ENCODE assay signal across 15 cellular contexts in the genomic region with DNA sequence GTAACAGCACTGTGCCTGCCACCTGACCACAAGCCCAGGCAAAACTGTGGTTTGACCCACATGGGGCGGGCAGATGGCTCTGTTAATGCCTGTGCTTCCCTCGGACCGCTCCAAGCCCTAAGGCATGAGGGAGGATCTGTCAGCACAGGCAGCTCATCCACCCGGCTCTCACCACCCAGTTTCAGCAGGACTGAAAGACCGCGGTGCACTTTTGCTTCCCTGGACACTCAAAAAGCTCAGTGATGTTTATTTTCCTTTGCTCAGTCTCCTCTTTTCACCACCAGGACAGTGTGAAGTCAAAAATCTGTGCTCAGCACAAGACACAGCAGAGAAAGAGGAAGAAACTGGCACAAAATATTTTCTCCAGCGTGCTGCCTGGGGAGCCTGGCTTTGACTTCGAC.
DNase-seq lines count a peak whose midpoint lies in the region; ATAC-seq, FAIRE-seq and TF ChIP-seq lines count a peak whose summit lies in the region.
"Had no signal": no experiment of that assay in that cellular context is flagged by ENCODE, and none has a peak within 500 bp of the region (broad histone marks: within the 10 kb centered on the region; RNA-seq: fewer than 3 reads in every experiment).

No MANE protein-coding gene starts in this region.

- H3K4me1 ChIP-seq in K562 (replicated peaks in 1 of 2; ENCODE audit: control insufficient read depth in 2 of 2, insufficient read depth in 2 of 2, low read length in 2 of 2), result peaks cover 7 to 15% of the 10 kb centered on the region in 2 experiments; a peak in 4 of 5 replicates
- peaks cover 3% of the 10 kb centered on the region for H3K4me1 ChIP-seq in OCI-LY7 (ENCODE audit: insufficient read depth, low read length, poor library complexity, severe bottlenecking)
- H3K4me1 ChIP-seq: prostate gland had no signal

- H3K4me2 ChIP-seq in K562 (ENCODE audit: insufficient read depth, low read length), result no peak overlapping the region
- no peak overlapping the region for H3K4me2 ChIP-seq in OCI-LY7 (ENCODE audit: low read length)

- intact Hi-C loops in K562 (cut with micrococcal nuclease) (loop anchor here (10.0 kb wide), 1 partner anchor 591 kb away; no protein-coding TSS in a partner anchor), OCI-LY7 (cut with micrococcal nuclease; ENCODE audit: unreplicated experiment) (no loop called here)
- intact Hi-C loops in activated T-helper 1 cell treated with anti-CD3 and anti-CD28 coated beads, Interleukin-12 subunit alpha, Interleukin-12 subunit beta, Interleukin-2, Interleukin-4 antibody, amounts not matched to agents 30 ng/mL and 10 ng/mL and 1 ng/mL, durations not matched to agents 14 hours and 24 hours and 36 hours (cut with micrococcal nuclease), result no loop called here

- no peak for TF ChIP-seq EP300 in K562 (IDR thresholded peaks at IDR 0.05; ENCODE audit: low read length)

- TF ChIP-seq CTCF in AG10803 (conservative IDR thresholded peaks at IDR 0.05; ENCODE audit: low read length) (no peak), K562 (IDR thresholded peaks at IDR 0.05 in 2 of 3, conservative IDR thresholded peaks at IDR 0.05 in 1 of 3; ENCODE audit: insufficient read depth in 2 of 3, low read depth in 1 of 3, low read length in 3 of 3) (no peak), OCI-LY7 (conservative IDR thresholded peaks at IDR 0.05; ENCODE audit: low read length) (no peak)

- no TSS peak for BruUV-seq in K562 (replicated peaks; lab: Mats Ljungman, UMichigan)
- no TSS peak for BruUV-seq in OCI-LY7 (replicated peaks; lab: Mats Ljungman, UMichigan)

- H3K36me3 ChIP-seq in K562 (ENCODE audit: control insufficient read depth, insufficient read depth, low read length), result no peaks in the 10 kb centered on the region
- H3K36me3 ChIP-seq in OCI-LY7 (ENCODE audit: insufficient read depth, low read length), result no peaks in the 10 kb centered on the region
- H3K36me3 ChIP-seq: prostate gland, uterus had no signal

- in situ Hi-C loops in KBM-7 (cut with MboI; ENCODE audit: low pct_unique_long_range_greater_than_20kb, low sequenced_read_pairs), result no loop called here
- in situ Hi-C loops in K562 (cut with MboI), result no loop called here

- no peaks in the 10 kb centered on the region for H3K9me2 ChIP-seq in OCI-LY7 (ENCODE audit: insufficient read depth, low read length)

- H3K9me3 Mint-ChIP-seq in activated T-helper 1 cell treated with anti-CD3 and anti-CD28 coated beads, Interleukin-12 subunit alpha, Interleukin-12 subunit beta, Interleukin-2, Interleukin-4 antibody, amounts not matched to agents 30 ng/mL and 10 ng/mL and 1 ng/mL, durations not matched to agents 14 hours and 24 hours and 36 hours, result peaks cover 15% of the 10 kb centered on the region

- no peak for TF ChIP-seq RAD21 in K562 (CRISPR knock-in tag; conservative IDR thresholded peaks at IDR 0.05 in 1 of 2, IDR thresholded peaks at IDR 0.05 in 1 of 2)

- H3K4me3 ChIP-seq in AG10803 (ENCODE audit: low read length) (no peak overlapping the region), K562 (no peak overlapping the region), OCI-LY7 (ENCODE audit: low read depth, low read length, poor library complexity, severe bottlenecking) (no peak overlapping the region)
- H3K4me3 ChIP-seq: coronary artery, prostate gland, uterus had no signal

- H3K27ac Mint-ChIP-seq in activated T-helper 1 cell treated with anti-CD3 and anti-CD28 coated beads, Interleukin-12 subunit alpha, Interleukin-12 subunit beta, Interleukin-2, Interleukin-4 antibody, amounts not matched to agents 30 ng/mL and 10 ng/mL and 1 ng/mL, durations not matched to agents 14 hours and 24 hours and 36 hours, result no peak overlapping the region

- H3K27me3 Mint-ChIP-seq in activated T-helper 1 cell treated with anti-CD3 and anti-CD28 coated beads, Interleukin-12 subunit alpha, Interleukin-12 subunit beta, Interleukin-2, Interleukin-4 antibody, amounts not matched to agents 30 ng/mL and 10 ng/mL and 1 ng/mL, durations not matched to agents 14 hours and 24 hours and 36 hours (ENCODE audit: insufficient read depth), result no peaks in the 10 kb centered on the region

- DNase-seq in AG10803 (ENCODE audit: low read depth) (peak; percentile 50), KBM-7 (peak; percentile 29), K562 (ENCODE audit: extremely low read depth in 1 of 4, low spot score in 3 of 4) (no peak), iris pigment epithelial cell (ENCODE audit: low read depth) (peak; percentile 21), OCI-LY7 (ENCODE audit: low spot score) (no peak)
- no peak for DNase-seq in activated T-helper 1 cell treated with anti-CD3 and anti-CD28 coated beads, Interleukin-12 subunit alpha, Interleukin-12 subunit beta, Interleukin-2, Interleukin-4 antibody, amounts not matched to agents 30 ng/mL and 10 ng/mL and 1 ng/mL, durations not matched to agents 14 hours and 24 hours and 36 hours (ENCODE audit: low spot score)
- DNase-seq: HCEC 1CT, NCI-H1417 treated with DMSO at 0.1 percent for 48 hours, NCI-H526 had no signal

- 52% methylated on average over 8 of the region's 8 CpGs for WGBS in K562 (ENCODE audit: insufficient coverage, low coverage, missing lambda C conversion rate)

- peak overlapping the region in 1 of 2 experiments; percentile 32; a peak in 1 of 4 replicates for H3K9ac ChIP-seq in K562 (ENCODE audit: insufficient read depth in 1 of 2, low read depth in 2 of 2, low read length in 2 of 2)

- H3K9me1 ChIP-seq in K562 (ENCODE audit: control insufficient read depth, insufficient read depth, low read length), result no peaks in the 10 kb centered on the region

- H3K36me3 Mint-ChIP-seq in activated T-helper 1 cell treated with anti-CD3 and anti-CD28 coated beads, Interleukin-12 subunit alpha, Interleukin-12 subunit beta, Interleukin-2, Interleukin-4 antibody, amounts not matched to agents 30 ng/mL and 10 ng/mL and 1 ng/mL, durations not matched to agents 14 hours and 24 hours and 36 hours (ENCODE audit: low read depth), result peaks cover 2% of the 10 kb centered on the region

- no peak overlapping the region for H3K4me3 Mint-ChIP-seq in activated T-helper 1 cell treated with anti-CD3 and anti-CD28 coated beads, Interleukin-12 subunit alpha, Interleukin-12 subunit beta, Interleukin-2, Interleukin-4 antibody, amounts not matched to agents 30 ng/mL and 10 ng/mL and 1 ng/mL, durations not matched to agents 14 hours and 24 hours and 36 hours

- TF ChIP-seq POLR2A in K562 (conservative IDR thresholded peaks at IDR 0.05), result no peak

- H3K79me2 ChIP-seq in K562 (ENCODE audit: control insufficient read depth, insufficient read depth, low read length) (no peaks in the 10 kb centered on the region), OCI-LY7 (ENCODE audit: insufficient read depth, low read depth, low read length) (no peaks in the 10 kb centered on the region)

- FAIRE-seq in K562 (lab: Jason Lieb, UNC), result no peak

- H3K9me3 ChIP-seq in K562 (replicated peaks; ENCODE audit: control insufficient read depth, insufficient read depth, low read depth, low read length), result no peaks in the 10 kb centered on the region; the same call in 1 of the 2 replicates
- H3K9me3 ChIP-seq in OCI-LY7 (ENCODE audit: low read length), result 0 out of 2 replicates have a peak, but pooled peaks cover 3% of the 10 kb centered on the region
- H3K9me3 ChIP-seq: prostate gland, uterus had no signal

- POLR2A ChIA-PET in K562 (lab: Yijun Ruan, JAX) (no interaction called here), OCI-LY7 (lab: Charles Lee) (no interaction called here)

- H3K4me1 Mint-ChIP-seq in activated T-helper 1 cell treated with anti-CD3 and anti-CD28 coated beads, Interleukin-12 subunit alpha, Interleukin-12 subunit beta, Interleukin-2, Interleukin-4 antibody, amounts not matched to agents 30 ng/mL and 10 ng/mL and 1 ng/mL, durations not matched to agents 14 hours and 24 hours and 36 hours (ENCODE audit: low read depth), result peaks cover 8% of the 10 kb centered on the region

- H3K27ac ChIP-seq in K562 (ENCODE audit: extremely low read depth, low read depth, low read length), result no peak overlapping the region
- no peak overlapping the region for H3K27ac ChIP-seq in OCI-LY7 (ENCODE audit: low read depth, low read length, poor library complexity, severe bottlenecking)
- H3K27ac ChIP-seq: prostate gland, uterus had no signal

- H2AFZ ChIP-seq in K562 (ENCODE audit: low read depth, low read length) (0 out of 2 replicates have a peak overlapping the region, but pooled peaks have one; percentile 21), OCI-LY7 (ENCODE audit: low read length) (no peak overlapping the region)

- H3K27me3 ChIP-seq in K562 (ENCODE audit: control insufficient read depth in 2 of 2, insufficient read depth in 2 of 2, low read length in 2 of 2), result no peaks in the 10 kb centered on the region
- H3K27me3 ChIP-seq: uterus had no signal

- ATAC-seq in K562, result no peak
- ATAC-seq in GM18870 (IDR thresholded peaks at IDR 0.05; ENCODE audit: unreplicated experiment), result no peak
- ATAC-seq in GM19351 (IDR thresholded peaks at IDR 0.05; ENCODE audit: unreplicated experiment), result no peak
- ATAC-seq: activated naive CD4-positive, alpha-beta T cell treated with anti-CD3 and anti-CD28 coated beads, Interleukin-2, amount 50 U/mL, for 72 hours had no signal

- CTCF ChIA-PET in K562 (lab: Yijun Ruan, JAX; ENCODE audit: low intra/inter-chr PET ratio) (no interaction called here), OCI-LY7 (lab: Charles Lee; ENCODE audit: unreplicated experiment) (no interaction called here)

- no peaks in the 10 kb centered on the region for H4K20me1 ChIP-seq in K562 (replicated peaks; ENCODE audit: control insufficient read depth, insufficient read depth, low read length)
- no peaks in the 10 kb centered on the region for H4K20me1 ChIP-seq in OCI-LY7 (ENCODE audit: insufficient read depth, low read length)

TF ChIP-seq in K562, 482 proteins besides CTCF, POLR2A, EP300 and RAD21 (continues in another document):
- no peak for TF ChIP-seq C11orf30 (IDR thresholded peaks at IDR 0.05; ENCODE audit: low read depth)

Comparison
In these comparisons a context has a peak if more than half of its experiments do, and no peak if none do; other contexts are left out.
1. DNase-seq: peak in AG10803 (single experiment), KBM-7 (single experiment) and iris pigment epithelial cell (single experiment); none in K562 (0 of 4), OCI-LY7 (single experiment) and activated T-helper 1 cell treated with anti-CD3 and anti-CD28 coated beads, Interleukin-12 subunit alpha, Interleukin-12 subunit beta, Interleukin-2, Interleukin-4 antibody, amounts not matched to agents 30 ng/mL and 10 ng/mL and 1 ng/mL, durations not matched to agents 14 hours and 24 hours and 36 hours (single experiment).